Comparison of ENCODE assay signal across 8 cellular contexts in the genomic region with DNA sequence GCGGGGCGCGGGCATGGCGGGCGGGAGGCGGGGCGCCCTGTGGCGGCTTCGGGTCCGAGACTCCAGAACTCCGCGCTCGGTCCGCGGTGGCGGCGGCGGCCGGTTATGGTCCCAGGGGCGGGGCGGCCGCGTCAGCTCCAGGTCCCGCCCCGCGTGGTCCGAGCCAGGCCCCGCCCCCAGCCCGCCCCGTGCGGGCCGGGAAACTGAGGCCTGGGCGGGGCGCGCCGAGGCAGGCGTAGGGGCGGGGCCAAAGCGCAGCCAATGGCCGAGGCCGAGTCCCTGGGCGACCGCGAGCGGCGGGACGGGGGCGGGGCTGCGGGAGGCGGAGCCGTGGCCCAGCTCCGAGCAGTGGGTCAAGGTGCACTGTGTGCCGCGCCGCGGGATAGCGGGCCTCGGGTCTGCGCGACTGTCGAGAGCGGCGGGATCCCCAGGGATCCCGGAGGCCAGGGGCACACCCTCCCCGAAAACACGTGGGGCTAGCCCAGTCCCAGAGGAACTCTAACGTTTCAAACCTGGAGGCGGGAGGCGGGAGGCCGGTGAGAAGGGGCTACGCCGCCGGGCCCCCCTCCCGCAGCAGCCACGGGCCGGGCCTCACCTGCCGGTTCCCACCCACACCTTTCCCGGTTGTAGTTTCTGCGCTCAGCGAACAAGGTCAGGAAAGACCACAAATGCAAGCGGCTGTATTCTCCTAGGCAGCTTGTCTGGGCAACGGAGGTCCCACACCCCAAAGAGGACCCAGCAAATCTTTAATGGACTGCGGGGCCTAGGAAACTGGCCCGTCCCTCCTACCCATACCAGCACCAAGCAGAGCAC. TPM values are rescaled to one million over a fixed set of nuclear protein-coding genes. Genes with fewer than 3 reads are reported as not detected.
DNase-seq lines count a peak whose midpoint lies in the region; TF ChIP-seq lines count a peak whose summit lies in the region.

SLC25A1 (minus strand) TSS at position 78 of the 813 bp plus-strand sequence; CDS start at position 15, 63 bp downstream.

- peaks cover 47% of the 10 kb centered on the region for H3K4me1 ChIP-seq in OCI-LY1 (ENCODE audit: insufficient read depth, low read length, severe bottlenecking)

- peak within 1 kb of the TSS; percentile 94 for H3K4me2 ChIP-seq in OCI-LY1 (ENCODE audit: low read length)

- peak within 1 kb of the TSS; percentile 82 for H3K4me3 ChIP-seq in OCI-LY1 (ENCODE audit: low read depth, low read length, poor library complexity, severe bottlenecking)

- no peaks in the 10 kb centered on the region for H3K9me3 ChIP-seq in OCI-LY1 (ENCODE audit: low read length)

- no peak for TF ChIP-seq CTCF in GM20000 (IDR thresholded peaks at IDR 0.05; ENCODE audit: extremely low read depth, missing control alignments)
- no peak for TF ChIP-seq CTCF in OCI-LY1 (IDR thresholded peaks at IDR 0.05; ENCODE audit: low read length)

- peak within 1 kb of the TSS; percentile 58 for H3K27ac ChIP-seq in OCI-LY1 (ENCODE audit: low read depth, low read length, poor library complexity, severe bottlenecking)

- H2AFZ ChIP-seq in OCI-LY1 (ENCODE audit: low read length): peak within 1 kb of the TSS; percentile 13; the same call in 1 of the 2 replicates

- no peaks in the 10 kb centered on the region for H3K9me2 ChIP-seq in OCI-LY1 (ENCODE audit: low read depth, low read length)

- no peaks in the 10 kb centered on the region for H3K79me2 ChIP-seq in OCI-LY1 (ENCODE audit: insufficient read depth, low read length)

- peak; percentile 72 for DNase-seq in CMK (ENCODE audit: low read depth)
- DNase-seq in GM20000 (ENCODE audit: low spot score): peak; percentile 98
- DNase-seq in HT-29 (ENCODE audit: low spot score): peak; percentile 93
- peak; percentile 62 for DNase-seq in activated T-cell treated with anti-CD3 and anti-CD28 coated beads for 1 hour (ENCODE audit: low read depth)
- DNase-seq in epidermal melanocyte (ENCODE audit: insufficient read length, low spot score): peak; percentile 79
- DNase-seq in middle frontal gyrus (ENCODE audit: extremely low spot score, low spot score): peak; percentile 91
- DNase-seq in stimulated activated CD8-positive, alpha-beta memory T cell treated with anti-CD3 and anti-CD28 coated beads, Interleukin-15, amount 100 ng/mL, for 48 hours (ENCODE audit: low read depth in 2 of 2): peak; percentile 85 to 89

- no peaks in the 10 kb centered on the region; the same call in 1 of the 2 replicates for H3K27me3 ChIP-seq in OCI-LY1 (ENCODE audit: insufficient read depth, low read length)

- H3K9ac ChIP-seq in OCI-LY1 (ENCODE audit: low read length): peak within 1 kb of the TSS; percentile 88

- no peaks in the 10 kb centered on the region for H4K20me1 ChIP-seq in OCI-LY1 (ENCODE audit: insufficient read depth, low read length)

- H3K36me3 ChIP-seq in OCI-LY1 (ENCODE audit: insufficient read depth, low read length): peaks cover 7% of the 10 kb centered on the region; the same call in 1 of the 2 replicates

- no peaks in the 10 kb centered on the region for H3F3A ChIP-seq in OCI-LY1 (ENCODE audit: insufficient read depth, low read length)

RNA-seq across cellular contexts. Expression of gene SLC25A1, which starts in this region (rescaled TPM):
- total RNA-seq in HT-29 (2014; rRNA removed; shearing (Covaris generic)): 462 and 466 TPM in 2 replicates

Comparison
In these comparisons a context has a peak if more than half of its experiments do, and no peak if none do; other contexts are left out.
1. Peak in every context shown above with its lines: DNase-seq, H3K4me3 ChIP-seq and H3K27ac ChIP-seq.